ENCODE assay signal across 8 cellular contexts in the genomic region with DNA sequence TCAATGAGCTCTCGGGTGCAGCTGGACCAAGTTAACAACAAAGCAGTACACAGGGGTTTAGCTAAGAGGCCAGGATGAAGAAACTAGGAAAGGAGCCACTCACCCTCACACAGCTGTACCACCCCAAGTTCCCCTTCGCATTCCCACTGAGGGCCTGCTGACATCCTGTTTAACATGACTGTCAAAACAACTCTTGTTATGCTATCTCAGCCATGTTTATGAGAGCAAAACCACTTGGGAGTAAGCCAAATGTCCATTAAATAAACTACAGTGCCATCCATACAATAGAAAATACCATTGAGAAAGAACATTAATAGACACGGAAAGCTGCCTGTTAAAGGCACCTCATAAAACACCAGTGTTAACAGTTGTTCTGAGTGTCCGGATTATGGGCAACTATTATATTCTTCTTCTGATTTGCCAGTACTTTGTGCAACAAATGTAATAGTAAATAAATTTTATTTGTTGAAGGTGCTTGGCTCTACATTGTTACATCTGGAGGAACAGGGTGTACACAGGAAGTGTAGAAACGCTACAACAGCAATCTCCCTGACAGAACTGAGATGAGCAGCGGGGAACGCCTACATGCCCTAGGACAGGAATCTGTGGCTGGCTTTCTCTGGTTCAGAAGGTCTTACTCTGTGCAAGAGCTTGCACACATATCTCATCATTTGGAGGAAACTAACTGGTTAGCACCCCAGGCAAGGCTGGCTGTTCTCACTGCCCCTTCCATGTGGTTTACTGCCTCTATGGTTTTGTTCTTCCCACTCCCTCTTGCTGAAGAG.
DNase-seq lines count a peak whose midpoint lies in the region; ATAC-seq and TF ChIP-seq lines count a peak whose summit lies in the region.

No MANE protein-coding gene starts in this region.

- no peak for TF ChIP-seq POLR2A in sigmoid colon (IDR thresholded peaks at IDR 0.05)

- H3K27ac ChIP-seq in DND-41 (ENCODE audit: low read length) (peak overlapping the region; percentile 83), sigmoid colon (peak overlapping the region; percentile 36 to 60 (median 38))

- H3K4me3 ChIP-seq in DND-41 (ENCODE audit: low read depth in 1 of 2, low read length in 2 of 2) = 0 out of 4 replicates have a peak overlapping the region, but pooled peaks of 1 of the 2 experiments have one; percentile 11
- H3K4me3 ChIP-seq in cardiac fibroblast (replicated peaks in 1 of 2; ENCODE audit: low read depth in 2 of 2, low read length in 2 of 2) = no peak overlapping the region
- H3K4me3 ChIP-seq in sigmoid colon = no peak overlapping the region

- DNase-seq in DND-41 (peak; percentile 68), HFFc6 (peak; percentile 29), NCI-H510A (lab: John Stamatoyannopoulos, UW) (peak; percentile 57), cardiac fibroblast (ENCODE audit: low read depth in 2 of 2) (peak; percentile 45 to 53), sigmoid colon (peak; percentile 70), NCI-H2081 (lab: John Stamatoyannopoulos, UW) (no peak), NCI-H146 treated with DMSO at 0.1 percent for 48 hours (lab: John Stamatoyannopoulos, UW; ENCODE audit: unreplicated experiment) (no peak)

- TF ChIP-seq CTCF in DND-41 (IDR thresholded peaks at IDR 0.05; ENCODE audit: borderline replicate concordance, extremely low read depth, low read length, poor library complexity, severe bottlenecking) = no peak
- TF ChIP-seq CTCF in HFFc6 (IDR thresholded peaks at IDR 0.05) = no peak
- no peak for TF ChIP-seq CTCF in cardiac fibroblast (IDR thresholded peaks at IDR 0.05; ENCODE audit: low read depth, low read length)
- TF ChIP-seq CTCF in sigmoid colon (IDR thresholded peaks at IDR 0.05) = no peak

- peak overlapping the region; percentile 81 for H3K27ac Mint-ChIP-seq in HFFc6

- intact Hi-C loops in sigmoid colon (cut with DNase I) = no loop called here

- peaks cover 74% of the 10 kb centered on the region for H3K4me1 ChIP-seq in DND-41 (ENCODE audit: insufficient read depth, low read length)
- peaks cover 0 to 32% (median 21%) of the 10 kb centered on the region in 4 donors for H3K4me1 ChIP-seq in sigmoid colon

- H3K4me3 Mint-ChIP-seq in HFFc6 = peak overlapping the region; percentile 62; the same call in 1 of the 2 replicates

- H2AFZ ChIP-seq in DND-41 (ENCODE audit: low read depth, low read length) = no peak overlapping the region

- H3K27me3 ChIP-seq in DND-41 (ENCODE audit: insufficient read depth, low read length, poor library complexity) = no peaks in the 10 kb centered on the region
- no peaks in the 10 kb centered on the region for H3K27me3 ChIP-seq in sigmoid colon

- peak overlapping the region; percentile 57 for H3K4me2 ChIP-seq in DND-41 (ENCODE audit: insufficient read depth, low read length)

- H3K4me1 Mint-ChIP-seq in HFFc6 (ENCODE audit: low read depth) = peaks cover 61% of the 10 kb centered on the region

- no peaks in the 10 kb centered on the region for H3K36me3 ChIP-seq in DND-41 (ENCODE audit: insufficient read depth, low read length)
- no peaks in the 10 kb centered on the region for H3K36me3 ChIP-seq in sigmoid colon

- no peaks in the 10 kb centered on the region; the same call in 1 of the 2 replicates for H3K27me3 Mint-ChIP-seq in HFFc6 (ENCODE audit: insufficient read depth)

- no peaks in the 10 kb centered on the region for H3K36me3 Mint-ChIP-seq in HFFc6 (ENCODE audit: low read depth)

- no peaks in the 10 kb centered on the region for H3K9me3 Mint-ChIP-seq in HFFc6

- H3K9ac ChIP-seq in DND-41 (ENCODE audit: low read depth, low read length) = peak overlapping the region; percentile 19; the same call in 1 of the 2 replicates

- H3K9me3 ChIP-seq in DND-41 (ENCODE audit: insufficient read depth, low read length, severe bottlenecking) = no peaks in the 10 kb centered on the region
- no peaks in the 10 kb centered on the region for H3K9me3 ChIP-seq in sigmoid colon

- WGBS in sigmoid colon, 2 donors = 45 to 73% methylated on average over 7 of the region's 7 CpGs

- H3K79me2 ChIP-seq in DND-41 (ENCODE audit: insufficient read depth, low read length) = no peaks in the 10 kb centered on the region

- ATAC-seq in DND-41 (ENCODE audit: insufficient read depth, low read depth) = peak; percentile 64
- no peak for ATAC-seq in GM21528 (IDR thresholded peaks at IDR 0.05; ENCODE audit: low FRiP score, unreplicated experiment)

- H4K20me1 ChIP-seq in DND-41 (ENCODE audit: insufficient read depth, low read length) = no peaks in the 10 kb centered on the region

- TF ChIP-seq EP300 in sigmoid colon (IDR thresholded peaks at IDR 0.05) = no peak

Comparison
In these comparisons a context has a peak if more than half of its experiments do, and no peak if none do; other contexts are left out.
1. DNase-seq: peak in DND-41 (single experiment), HFFc6 (single experiment), NCI-H510A (single experiment), cardiac fibroblast (2 of 2) and sigmoid colon (single experiment); none in NCI-H2081 (0 of 2) and NCI-H146 treated with DMSO at 0.1 percent for 48 hours (single experiment).